8 cellular contexts compared by ENCODE assay signal in genomic region chr22:28882545-28882877, GRCh38. TPM values are rescaled to one million over a fixed set of nuclear protein-coding genes. Genes with fewer than 3 reads are reported as not detected.
DNase-seq lines count a peak whose midpoint lies in the region; ATAC-seq and TF ChIP-seq lines count a peak whose summit lies in the region.

No MANE protein-coding gene starts in this region.

- no peak overlapping the region for H3K27ac ChIP-seq in PC-9
- H3K27ac ChIP-seq in mucosa of rectum (ENCODE audit: low read depth in 2 of 2, low read length in 2 of 2) = peak overlapping the region in 1 of 2 donors; percentile 43
- H3K27ac ChIP-seq in vagina = peak overlapping the region; percentile 71

- POLR2A ChIA-PET in PC-9 (lab: Charles Lee; ENCODE audit: unreplicated experiment) = interaction anchor here (0.6 kb wide), 2 partner anchors 30 to 710 kb away, joined by 11 read pairs; no protein-coding TSS in a partner anchor

- peaks cover 21% of the 10 kb centered on the region for H4K20me1 ChIP-seq in PC-9 (ENCODE audit: insufficient read depth)

- TF ChIP-seq CTCF in PC-9 (conservative IDR thresholded peaks at IDR 0.05) (no peak), vagina (IDR thresholded peaks at IDR 0.05) (no peak)

- intact Hi-C loops in PC-9 (cut with micrococcal nuclease; ENCODE audit: unreplicated experiment) = no loop called here
- intact Hi-C loops in vagina (cut with DNase I) = no loop called here

- H3K9me3 ChIP-seq in PC-9 (ENCODE audit: insufficient read depth, low read depth) (no peaks in the 10 kb centered on the region), mucosa of rectum (ENCODE audit: control insufficient read depth in 2 of 2, low read length in 2 of 2) (no peaks in the 10 kb centered on the region), vagina (no peaks in the 10 kb centered on the region)

- no peak for TF ChIP-seq POLR2A in vagina (IDR thresholded peaks at IDR 0.05)

- CTCF ChIA-PET in PC-9 (lab: Charles Lee) = interaction anchor here (0.7 kb wide), 1 partner anchor 97 kb away, joined by 6 read pairs; no protein-coding TSS in a partner anchor

- no peaks in the 10 kb centered on the region for H3K9me2 ChIP-seq in PC-9 (ENCODE audit: insufficient read depth)

- H3K36me3 ChIP-seq in PC-9 (ENCODE audit: low read depth) (no peaks in the 10 kb centered on the region), mucosa of rectum (ENCODE audit: control insufficient read depth in 2 of 2, insufficient read depth in 2 of 2, low read length in 2 of 2) (no peaks in the 10 kb centered on the region), vagina (no peaks in the 10 kb centered on the region)

- no peak for DNase-seq in PC-9
- peak; percentile 40 for DNase-seq in dermis blood vessel endothelial cell
- DNase-seq in vagina (ENCODE audit: extremely low spot score in 2 of 2) = no peak
- DNase-seq in NCI-H1930 (lab: John Stamatoyannopoulos, UW) = no peak
- no peak for DNase-seq in NCI-H1417 (lab: John Stamatoyannopoulos, UW)

- no peak for ATAC-seq in HG02970 (IDR thresholded peaks at IDR 0.05; ENCODE audit: low FRiP score, unreplicated experiment)

- BruUV-seq in PC-9 (replicated peaks; lab: Mats Ljungman, UMichigan) = no TSS peak

- H3K4me1 ChIP-seq in PC-9 (replicated peaks; ENCODE audit: insufficient read depth) (peaks cover 28% of the 10 kb centered on the region), mucosa of rectum (ENCODE audit: control insufficient read depth in 2 of 2, insufficient read depth in 2 of 2, low read length in 2 of 2) (peaks cover 21 to 24% of the 10 kb centered on the region in 2 donors), vagina (peaks cover 37% of the 10 kb centered on the region)

- H3K79me2 ChIP-seq in PC-9 (ENCODE audit: low read depth) = peaks cover 33% of the 10 kb centered on the region

- H3K4me3 ChIP-seq in GM08714 (ENCODE audit: low read length) (peak overlapping the region; percentile 37; the same call in 1 of the 2 replicates), PC-9 (peak overlapping the region; percentile 88), mucosa of rectum (ENCODE audit: low read length in 2 of 2) (peak overlapping the region; percentile 80 to 83), vagina (peak overlapping the region; percentile 66 to 87)

- H3F3A ChIP-seq in PC-9 (ENCODE audit: insufficient read depth, low read depth) = 0 out of 2 replicates have a peak, but pooled peaks cover 4% of the 10 kb centered on the region

- peak overlapping the region; percentile 97 for H3K4me2 ChIP-seq in PC-9

- H3K27me3 ChIP-seq in PC-9 (ENCODE audit: insufficient read depth, low read depth) (no peaks in the 10 kb centered on the region), mucosa of rectum (ENCODE audit: control insufficient read depth in 2 of 2, insufficient read depth in 2 of 2, low read length in 2 of 2) (no peaks in the 10 kb centered on the region), vagina (no peaks in the 10 kb centered on the region)

- peak overlapping the region; percentile 99 for H2AFZ ChIP-seq in PC-9

- peak overlapping the region; percentile 47 to 63 for H3K9ac ChIP-seq in mucosa of rectum (ENCODE audit: low read depth in 1 of 2, low read length in 2 of 2)

RNA-seq across cellular contexts. Expression of gene ZNRF3, which starts 0.9 kb away (rescaled TPM):
- total RNA-seq in PC-9 (2021) = 5.2 TPM in 2 replicates
- total RNA-seq in dermis blood vessel endothelial cell = 2.6 and 3.2 TPM in 2 replicates
- 7.9 TPM for total RNA-seq in vagina

Comparison
In these comparisons a context has a peak if more than half of its experiments do, and no peak if none do; other contexts are left out.
1. H3K4me3 ChIP-seq: peak in every context shown above with its lines; median percentile 88 in PC-9; 82 in mucosa of rectum; 76 in vagina; 37 in GM08714.